In the genomic region with DNA sequence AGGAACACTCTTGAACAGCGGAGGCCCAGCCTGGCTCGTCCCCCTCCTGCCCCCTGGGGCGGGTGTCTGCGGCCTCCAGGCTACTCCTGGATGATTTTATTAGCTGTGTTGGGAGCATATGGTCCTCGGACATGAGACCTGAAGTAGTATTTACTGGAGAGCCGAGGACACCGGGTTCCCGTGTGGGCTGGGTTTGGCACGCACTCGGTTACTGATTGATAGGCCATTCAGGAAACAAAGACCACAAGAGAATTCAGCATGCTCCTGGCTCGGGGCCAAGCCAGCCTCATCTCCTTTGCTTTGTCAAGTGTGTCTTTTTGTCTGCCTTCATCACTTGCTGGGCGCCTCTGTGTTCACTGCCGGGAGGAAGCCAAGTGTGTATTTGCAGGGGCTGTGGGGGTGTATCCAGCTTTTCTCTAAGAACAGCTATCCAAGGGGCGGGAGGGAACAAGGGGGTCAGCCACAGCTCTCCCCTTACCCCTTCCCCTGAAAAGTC, we compare ENCODE assay signal across 8 cellular contexts. TPM values are rescaled to one million over a fixed set of nuclear protein-coding genes. Genes with fewer than 3 reads are reported as not detected.
DNase-seq lines count a peak whose midpoint lies in the region; ATAC-seq and TF ChIP-seq lines count a peak whose summit lies in the region.

No MANE protein-coding gene starts in this region.

- DNase-seq in DMS53 treated with DMSO at 0.1 percent for 48 hours (lab: John Stamatoyannopoulos, UW; ENCODE audit: unreplicated experiment) = peak; percentile 94
- peak; percentile 60 for DNase-seq in LoVo (ENCODE audit: low spot score)
- DNase-seq in central memory CD4-positive, alpha-beta T cell = peak; percentile 83
- peak; percentile 56 for DNase-seq in neural progenitor cell (ENCODE audit: low spot score)
- DNase-seq in upper lobe of left lung = peak; percentile 21 to 79
- DNase-seq in globus pallidus (ENCODE audit: low spot score) = no peak

- peaks cover 5% of the 10 kb centered on the region for H4K20me1 ChIP-seq in neural progenitor cell (ENCODE audit: low read depth)

- H3K4me3 Mint-ChIP-seq in neural progenitor cell = peak overlapping the region; percentile 68

- ATAC-seq in GM21528 (IDR thresholded peaks at IDR 0.05; ENCODE audit: low FRiP score, unreplicated experiment) = peak; percentile 41
- ATAC-seq in upper lobe of left lung (ENCODE audit: low FRiP score in 2 of 2) = peak in 1 of 2 donors; percentile 54

- TF ChIP-seq CTCF in VCaP (conservative IDR thresholded peaks at IDR 0.05) (no peak), neural progenitor cell (IDR thresholded peaks at IDR 0.05) (no peak), upper lobe of left lung (IDR thresholded peaks at IDR 0.05) (no peak)

- no peak for TF ChIP-seq POLR2A in upper lobe of left lung (IDR thresholded peaks at IDR 0.05)

- H3K27ac ChIP-seq in VCaP = peak overlapping the region; percentile 89
- no peak overlapping the region for H3K27ac ChIP-seq in neural progenitor cell
- H3K27ac ChIP-seq in upper lobe of left lung = peak overlapping the region in 2 of 4 donors; percentile 70 to 74

- no peaks in the 10 kb centered on the region for H3K36me3 ChIP-seq in neural progenitor cell
- H3K36me3 ChIP-seq in upper lobe of left lung = no peaks in the 10 kb centered on the region

- no peaks in the 10 kb centered on the region for H3K9me3 Mint-ChIP-seq in neural progenitor cell

- H3K27ac Mint-ChIP-seq in neural progenitor cell = peak overlapping the region; percentile 85

- H3K4me3 ChIP-seq in neural progenitor cell (no peak overlapping the region), upper lobe of left lung (no peak overlapping the region)

- peak in 2 of 4 donors; percentile 33 to 47 for TF ChIP-seq EP300 in upper lobe of left lung (IDR thresholded peaks at IDR 0.05)

- peak overlapping the region; percentile 35 for H3K4me2 ChIP-seq in neural progenitor cell

- H3K4me1 ChIP-seq in neural progenitor cell = peaks cover 33% of the 10 kb centered on the region
- H3K4me1 ChIP-seq in upper lobe of left lung = peaks cover 32 to 48% (median 44%) of the 10 kb centered on the region in 4 donors

- peaks cover 66% of the 10 kb centered on the region for H3K4me1 Mint-ChIP-seq in neural progenitor cell

- H3K27me3 Mint-ChIP-seq in neural progenitor cell (ENCODE audit: insufficient read depth, low read depth) = peaks cover 11% of the 10 kb centered on the region

- H3K27me3 ChIP-seq in neural progenitor cell (no peaks in the 10 kb centered on the region), upper lobe of left lung (no peaks in the 10 kb centered on the region)

- H3K79me2 ChIP-seq in neural progenitor cell (ENCODE audit: low read depth) = no peaks in the 10 kb centered on the region

- H3K9ac ChIP-seq in neural progenitor cell = no peak overlapping the region

- peaks cover 34% of the 10 kb centered on the region for H3F3A ChIP-seq in neural progenitor cell (ENCODE audit: low read depth)

- H3K9me3 ChIP-seq in neural progenitor cell (ENCODE audit: low read depth) (no peaks in the 10 kb centered on the region), upper lobe of left lung (no peaks in the 10 kb centered on the region)

- 30% methylated on average over 7 to 14 of the region's 14 CpGs for WGBS in upper lobe of left lung, 2 donors

- no peaks in the 10 kb centered on the region for H3K36me3 Mint-ChIP-seq in neural progenitor cell

- H2AFZ ChIP-seq in neural progenitor cell (replicated peaks) = no peak overlapping the region

RNA-seq across cellular contexts. Expression of gene FXYD2, which starts 9.7 kb away (rescaled TPM):
- total RNA-seq in neural progenitor cell (ENCODE audit: low replicate concordance) (1.7 and 1.9 TPM in 2 replicates), upper lobe of left lung (1 to 10 TPM in 4 of 6 donors, under 1 TPM in 2; 0.15 to 4.5 (median 2.4) TPM)

RNA-seq across cellular contexts. Expression of gene DSCAML1, which starts 17.8 kb away (rescaled TPM):
- 0.06 TPM in 2 replicates for total RNA-seq in neural progenitor cell (ENCODE audit: low replicate concordance)
- 1 to 10 TPM in 3 of 6 donors, under 1 TPM in 3; 0.30 to 3.1 (median 1.3) TPM for total RNA-seq in upper lobe of left lung
